ENCODE assay signal across 1 cellular context in the genomic region with DNA sequence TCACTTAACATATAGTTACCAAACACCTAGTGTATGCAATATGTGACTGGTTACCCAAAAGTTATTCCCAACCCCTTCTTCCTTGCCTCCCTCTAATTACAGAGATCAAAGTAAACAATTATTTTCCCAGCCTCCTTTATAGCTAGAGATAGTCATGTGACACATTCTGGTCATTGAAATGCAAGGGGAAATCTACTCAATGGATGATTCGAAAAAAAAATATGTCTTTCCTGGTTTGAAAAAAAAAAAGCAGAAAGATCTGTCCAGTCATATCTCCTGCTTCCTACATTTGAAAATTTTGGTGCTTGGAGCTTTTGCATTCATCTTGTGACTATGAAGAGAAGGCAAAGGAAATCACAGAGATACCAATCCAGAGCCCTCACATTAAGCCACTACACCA.
TF ChIP-seq lines count a peak whose summit lies in the region.

No MANE protein-coding gene starts in this region.

TF ChIP-seq in GM12891, 5 proteins besides CTCF, POLR2A, EP300 and RAD21 (continued from another document):
- TF ChIP-seq POU2F2 (IDR thresholded peaks at IDR 0.05; ENCODE audit: low read depth, low read length) (no peak), SPI1 (IDR thresholded peaks at IDR 0.05; ENCODE audit: low read depth, low read length) (no peak)
TF ChIP-seq in GM12891: peak in this region for 0.
